ENCODE assay signal across 8 cellular contexts in the genomic region with DNA sequence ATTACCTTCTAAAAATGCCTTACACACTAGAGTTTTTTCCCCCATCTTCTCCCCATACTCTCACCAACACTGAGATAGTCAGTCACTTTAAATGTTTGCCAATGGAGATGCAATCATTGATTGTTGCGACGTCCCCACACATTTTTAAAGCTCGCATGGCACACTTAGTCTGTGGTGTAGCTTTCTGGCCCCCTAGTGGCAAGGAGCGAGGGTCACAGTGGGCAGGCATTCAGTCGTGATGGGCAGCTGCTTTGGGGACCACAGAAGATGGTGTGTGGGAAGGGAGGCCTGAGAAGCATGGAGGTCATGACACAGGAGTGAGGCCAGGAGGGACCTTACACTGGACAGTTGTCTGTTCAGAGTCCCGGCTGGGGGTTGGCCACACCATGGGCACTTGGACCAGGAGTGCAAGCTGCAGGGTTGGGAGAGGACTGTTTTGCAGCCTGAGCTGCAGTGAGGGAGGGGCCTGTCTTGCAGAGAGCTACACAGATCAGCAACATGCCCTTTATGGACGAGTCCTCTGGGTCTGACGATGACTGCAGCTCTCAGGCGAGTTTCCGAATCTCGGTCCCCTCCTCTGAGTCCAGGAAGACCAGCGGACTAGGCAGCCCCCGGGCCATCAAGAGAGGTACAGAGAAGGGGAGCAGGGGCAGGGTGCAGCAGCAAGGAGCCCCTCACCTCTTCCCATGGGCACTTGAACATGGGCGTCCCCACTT. TPM values are rescaled to one million over a fixed set of nuclear protein-coding genes. Genes with fewer than 3 reads are reported as not detected.
A peak's percentile ranks its signal among the peaks of the same experiment; 100 is the strongest.
DNase-seq lines count a peak whose midpoint lies in the region; ATAC-seq and TF ChIP-seq lines count a peak whose summit lies in the region.

No MANE protein-coding gene starts in this region.

- CTCF ChIA-PET in T-cell (lab: Charles Lee) = interaction anchor here (0.6 to 4.5 kb wide), 22 partner anchors 8 to 1346 kb away, joined by 3 to 67 read pairs (median 4); no protein-coding TSS in a partner anchor

- no peaks in the 10 kb centered on the region for H3K9me3 Mint-ChIP-seq in T-cell

- H3K36me3 Mint-ChIP-seq in T-cell = no peaks in the 10 kb centered on the region

- no peak overlapping the region for H3K9ac ChIP-seq in adipocyte (ENCODE audit: low read length)

- H3K4me3 ChIP-seq in AG10803 (ENCODE audit: low read length) (no peak overlapping the region), MG63 (no peak overlapping the region), adipocyte (ENCODE audit: low read length) (no peak overlapping the region)

- no peak overlapping the region for H3K4me3 Mint-ChIP-seq in T-cell

- H3K4me1 Mint-ChIP-seq in T-cell = peaks cover 0 to 6% (median 0%) of the 10 kb centered on the region in 3 donors

- ATAC-seq in GM18907 (IDR thresholded peaks at IDR 0.05; ENCODE audit: unreplicated experiment) (peak; percentile 59), T-cell (replicated peaks in 1 of 4) (peak; percentile 78 to 92 (median 90)), left ventricle myocardium superior (peak; percentile 85), sciatic nerve (peak; percentile 77), HG03457 (IDR thresholded peaks at IDR 0.05; ENCODE audit: unreplicated experiment) (no peak)

- peaks cover 5 to 8% of the 10 kb centered on the region in 2 donors for H3K27me3 Mint-ChIP-seq in T-cell

- H3K27ac Mint-ChIP-seq in T-cell = no peak overlapping the region

- H3K36me3 ChIP-seq in MG63 (no peaks in the 10 kb centered on the region), adipocyte (ENCODE audit: control insufficient read depth, insufficient read depth, low read length, severe bottlenecking) (no peaks in the 10 kb centered on the region)

- POLR2A ChIA-PET in T-cell (lab: Charles Lee) = interaction anchor here in 1 of 2 donors (0.8 kb wide), 1 partner anchor 144 kb away, joined by 4 read pairs; no protein-coding TSS in a partner anchor

- peak; percentile 91 for TF ChIP-seq CTCF in AG10803 (conservative IDR thresholded peaks at IDR 0.05; ENCODE audit: low read length)

- intact Hi-C loops in left ventricle myocardium superior (cut with micrococcal nuclease) = loop anchor here (2.0 kb wide), 1 partner anchor 145 kb away; no protein-coding TSS in a partner anchor
- intact Hi-C loops in sciatic nerve (cut with DNase I) = loop anchor here (5.0 kb wide), 1 partner anchor 144 kb away; no protein-coding TSS in a partner anchor

- H3K27me3 ChIP-seq in MG63 (no peaks in the 10 kb centered on the region), adipocyte (replicated peaks; ENCODE audit: control insufficient read depth, insufficient read depth, low read length) (peaks cover 8% of the 10 kb centered on the region)

- H3K9me3 ChIP-seq in MG63 = no peaks in the 10 kb centered on the region
- H3K9me3 ChIP-seq in adipocyte (ENCODE audit: control insufficient read depth, low read length) = no peaks in the 10 kb centered on the region

- DNase-seq in AG10803 (ENCODE audit: low read depth) = peak; percentile 60
- peak; percentile 30 for DNase-seq in MG63
- peak; percentile 29 to 73 (median 61) for DNase-seq in T-cell
- DNase-seq in adipocyte (ENCODE audit: low read depth) = peak; percentile 85
- peak; percentile 74 for DNase-seq in left ventricle myocardium superior
- peak; percentile 81 for DNase-seq in sciatic nerve (ENCODE audit: low spot score)

- peaks cover 23% of the 10 kb centered on the region for H3K4me1 ChIP-seq in adipocyte (ENCODE audit: control insufficient read depth, insufficient read depth, low read length)

RNA-seq across cellular contexts. Expression of a gene that starts 28.6 kb away (rescaled TPM):
- total RNA-seq in MG63 (2014; rRNA removed; shearing (Covaris generic); ENCODE audit: low replicate concordance) = 19.4 and 48.5 TPM in 2 replicates
- total RNA-seq in T-cell = 10 to 100 TPM; 28.7 to 46.8 (median 35.1) TPM
- total RNA-seq in left ventricle myocardium superior = 11.2 TPM
- 21.6 TPM for total RNA-seq in sciatic nerve

RNA-seq across cellular contexts. Expression of a gene that starts 38.3 kb away (rescaled TPM):
- 0.07 and 0.47 TPM in 2 replicates for total RNA-seq in MG63 (2014; rRNA removed; shearing (Covaris generic); ENCODE audit: low replicate concordance)
- total RNA-seq in T-cell (1 to 10 TPM in 1 of 5 donors, under 1 TPM in 4; 0.20 to 1.0 (median 0.58) TPM), left ventricle myocardium superior (5.5 TPM), sciatic nerve (6.1 TPM)

RNA-seq across cellular contexts. Expression of a gene that starts 48.3 kb away (rescaled TPM):
- total RNA-seq in MG63 (2014; rRNA removed; shearing (Covaris generic); ENCODE audit: low replicate concordance) = 1.4 and 3.6 TPM in 2 replicates
- total RNA-seq in T-cell (1 to 10 TPM in 3 of 5 donors, under 1 TPM in 2; 0.62 to 2.6 (median 1.1) TPM), left ventricle myocardium superior (0.99 TPM), sciatic nerve (2.8 TPM)

Comparison
In these comparisons a context has a peak if more than half of its experiments do, and no peak if none do; other contexts are left out.
1. DNase-seq: peak in every context shown above with its lines; median percentile 85 in adipocyte; 81 in sciatic nerve; 74 in left ventricle myocardium superior; 61 in T-cell; 60 in AG10803; 30 in MG63.